Comparison of ENCODE assay signal across 9 cellular contexts in genomic region chr15:90232196-90232595, GRCh38. TPM values are rescaled to one million over a fixed set of nuclear protein-coding genes. Genes with fewer than 3 reads are reported as not detected.
DNase-seq lines count a peak whose midpoint lies in the region; ATAC-seq and TF ChIP-seq lines count a peak whose summit lies in the region.
"Had no signal": no experiment of that assay in that cellular context is flagged by ENCODE, and none has a peak within 500 bp of the region (broad histone marks: within the 10 kb centered on the region; RNA-seq: fewer than 3 reads in every experiment).

No MANE protein-coding gene starts in this region.

- CTCF ChIA-PET in activated CD8-positive, alpha-beta T cell treated with anti-CD3 and anti-CD28 coated beads, Interleukin-2, amount 10 ng/mL, durations not matched to agents 7 days and 5 days (lab: Charles Lee) = interaction anchor here (1.3 to 4.0 kb wide), 7 partner anchors 10 to 700 kb away, joined by 3 to 21 read pairs (median 8); partner anchors contain the start of genes HDDC3 and SEMA4B

- peaks cover 58% of the 10 kb centered on the region for H3K4me1 Mint-ChIP-seq in activated naive CD4-positive, alpha-beta T cell treated with anti-CD3 and anti-CD28 coated beads, Interleukin-2, amount 50 U/mL, for 24 hours
- peaks cover 50% of the 10 kb centered on the region for H3K4me1 Mint-ChIP-seq in activated CD8-positive, alpha-beta T cell treated with anti-CD3 and anti-CD28 coated beads, Interleukin-2, amount 10 ng/mL, durations not matched to agents 7 days and 5 days (ENCODE audit: low read depth)
- H3K4me1 Mint-ChIP-seq in type B pancreatic cell (ENCODE audit: unreplicated experiment) = peaks cover 13% of the 10 kb centered on the region

- H3K27ac Mint-ChIP-seq in activated naive CD4-positive, alpha-beta T cell treated with anti-CD3 and anti-CD28 coated beads, Interleukin-2, amount 50 U/mL, for 24 hours = peak overlapping the region; percentile 95
- H3K27ac Mint-ChIP-seq in activated CD8-positive, alpha-beta T cell treated with anti-CD3 and anti-CD28 coated beads, Interleukin-2, amount 10 ng/mL, durations not matched to agents 7 days and 5 days = peak overlapping the region; percentile 93
- peak overlapping the region; percentile 61 for H3K27ac Mint-ChIP-seq in type B pancreatic cell

- TF ChIP-seq CTCF in type B pancreatic cell (conservative IDR thresholded peaks at IDR 0.05) = no peak

- no peaks in the 10 kb centered on the region for H3K27me3 Mint-ChIP-seq in activated naive CD4-positive, alpha-beta T cell treated with anti-CD3 and anti-CD28 coated beads, Interleukin-2, amount 50 U/mL, for 24 hours
- H3K27me3 Mint-ChIP-seq in activated CD8-positive, alpha-beta T cell treated with anti-CD3 and anti-CD28 coated beads, Interleukin-2, amount 10 ng/mL, durations not matched to agents 7 days and 5 days (ENCODE audit: low read depth) = no peaks in the 10 kb centered on the region
- H3K27me3 Mint-ChIP-seq in type B pancreatic cell = no peaks in the 10 kb centered on the region

- no peaks in the 10 kb centered on the region for H3K9me3 Mint-ChIP-seq in activated naive CD4-positive, alpha-beta T cell treated with anti-CD3 and anti-CD28 coated beads, Interleukin-2, amount 50 U/mL, for 24 hours
- no peaks in the 10 kb centered on the region for H3K9me3 Mint-ChIP-seq in activated CD8-positive, alpha-beta T cell treated with anti-CD3 and anti-CD28 coated beads, Interleukin-2, amount 10 ng/mL, durations not matched to agents 7 days and 5 days (ENCODE audit: insufficient read depth)
- no peaks in the 10 kb centered on the region for H3K9me3 Mint-ChIP-seq in type B pancreatic cell

- no peak for DNase-seq in activated naive CD4-positive, alpha-beta T cell treated with Interleukin-2 at 50 U/mL for 16 hours
- no peak for DNase-seq in activated CD8-positive, alpha-beta T cell treated with anti-CD3 and anti-CD28 coated beads, Interleukin-2, amount 10 ng/mL, durations not matched to agents 7 days and 5 days
- DNase-seq in kidney tubule cell (ENCODE audit: low spot score) (peak; percentile 67), type B pancreatic cell (ENCODE audit: extremely low spot score, unreplicated experiment) (no peak), NCI-H128 (lab: John Stamatoyannopoulos, UW; ENCODE audit: unreplicated experiment) (no peak), ACHN (no peak), SHP77 treated with DMSO at 0.1 percent for 48 hours (lab: John Stamatoyannopoulos, UW) (no peak)
- DNase-seq: NCI-H2227 treated with DMSO at 0.1 percent for 48 hours had no signal

- peak overlapping the region; percentile 99 for H3K4me3 Mint-ChIP-seq in activated naive CD4-positive, alpha-beta T cell treated with anti-CD3 and anti-CD28 coated beads, Interleukin-2, amount 50 U/mL, for 24 hours
- H3K4me3 Mint-ChIP-seq in activated CD8-positive, alpha-beta T cell treated with anti-CD3 and anti-CD28 coated beads, Interleukin-2, amount 10 ng/mL, durations not matched to agents 7 days and 5 days = peak overlapping the region; percentile 92
- peak overlapping the region; percentile 86 for H3K4me3 Mint-ChIP-seq in type B pancreatic cell

- POLR2A ChIA-PET in activated CD8-positive, alpha-beta T cell treated with anti-CD3 and anti-CD28 coated beads, Interleukin-2, amount 10 ng/mL, durations not matched to agents 7 days and 5 days (lab: Charles Lee) = interaction anchor here (0.9 to 4.7 kb wide), 6 partner anchors 27 to 146 kb away, joined by 3 to 35 read pairs (median 5); partner anchors contain the start of genes IDH2, NGRN and SEMA4B

- peaks cover 16% of the 10 kb centered on the region for H3K36me3 Mint-ChIP-seq in activated naive CD4-positive, alpha-beta T cell treated with anti-CD3 and anti-CD28 coated beads, Interleukin-2, amount 50 U/mL, for 24 hours
- H3K36me3 Mint-ChIP-seq in activated CD8-positive, alpha-beta T cell treated with anti-CD3 and anti-CD28 coated beads, Interleukin-2, amount 10 ng/mL, durations not matched to agents 7 days and 5 days (ENCODE audit: low read depth) = peaks cover 38% of the 10 kb centered on the region
- peaks cover 7% of the 10 kb centered on the region for H3K36me3 Mint-ChIP-seq in type B pancreatic cell

- no peak for ATAC-seq in activated CD8-positive, alpha-beta T cell treated with anti-CD3 and anti-CD28 coated beads, Interleukin-2, amount 10 ng/mL, durations not matched to agents 7 days and 5 days

- in situ Hi-C loops in ACHN (cut with HindIII; ENCODE audit: low pct_ligation_motif_present, low pct_unique_long_range_greater_than_20kb, low sequenced_read_pairs) = no loop called here

RNA-seq across cellular contexts. Expression of gene CIB1, which starts 1.5 kb away (rescaled TPM):
- 100 to 1,000 TPM in 1 of 2 experiments, 10 to 100 TPM in 1; 92.4 to 102 TPM for total RNA-seq in activated CD8-positive, alpha-beta T cell treated with anti-CD3 and anti-CD28 coated beads, Interleukin-2, amount 10 ng/mL, durations not matched to agents 7 days and 5 days
- total RNA-seq in type B pancreatic cell (ENCODE audit: low replicate concordance) = 31.6 and 36.8 TPM in 2 replicates

RNA-seq across cellular contexts. Expression of gene GDPGP1, which starts 1.8 kb away (rescaled TPM):
- 10 to 100 TPM; 10.0 to 12.1 TPM for total RNA-seq in activated CD8-positive, alpha-beta T cell treated with anti-CD3 and anti-CD28 coated beads, Interleukin-2, amount 10 ng/mL, durations not matched to agents 7 days and 5 days
- 6.1 and 9.6 TPM in 2 replicates for total RNA-seq in type B pancreatic cell (ENCODE audit: low replicate concordance)

RNA-seq across cellular contexts. Expression of gene TTLL13, which starts 17.2 kb away (rescaled TPM):
- 1 to 10 TPM in 1 of 2 experiments, not detected in 1; 1.3 TPM for total RNA-seq in activated CD8-positive, alpha-beta T cell treated with anti-CD3 and anti-CD28 coated beads, Interleukin-2, amount 10 ng/mL, durations not matched to agents 7 days and 5 days
- total RNA-seq in type B pancreatic cell (ENCODE audit: low replicate concordance) = 0.58 TPM in 1 of 2 replicates, not detected in the other

RNA-seq across cellular contexts. Expression of gene SEMA4B, which starts 31.1 kb away (rescaled TPM):
- 10 to 100 TPM in 1 of 2 experiments, 1 to 10 TPM in 1; 8.6 to 11.2 TPM for total RNA-seq in activated CD8-positive, alpha-beta T cell treated with anti-CD3 and anti-CD28 coated beads, Interleukin-2, amount 10 ng/mL, durations not matched to agents 7 days and 5 days
- total RNA-seq in type B pancreatic cell (ENCODE audit: low replicate concordance) = 28.0 and 28.9 TPM in 2 replicates

RNA-seq across cellular contexts. Expression of gene NGRN, which starts 33.3 kb away (rescaled TPM):
- 10 to 100 TPM; 29.7 to 29.8 TPM for total RNA-seq in activated CD8-positive, alpha-beta T cell treated with anti-CD3 and anti-CD28 coated beads, Interleukin-2, amount 10 ng/mL, durations not matched to agents 7 days and 5 days
- total RNA-seq in type B pancreatic cell (ENCODE audit: low replicate concordance) = 79.2 and 103 TPM in 2 replicates
